Comparison of ENCODE assay signal across 23 cellular contexts in genomic region chr2:158127380-158127804, GRCh38. TPM values are rescaled to one million over a fixed set of nuclear protein-coding genes. Genes with fewer than 3 reads are reported as not detected.
DNase-seq lines count a peak whose midpoint lies in the region; ATAC-seq, FAIRE-seq and TF ChIP-seq lines count a peak whose summit lies in the region.
"Had no signal": no experiment of that assay in that cellular context is flagged by ENCODE, and none has a peak within 500 bp of the region (broad histone marks: within the 10 kb centered on the region; RNA-seq: fewer than 3 reads in every experiment).

No MANE protein-coding gene starts in this region.

- H3K9ac ChIP-seq in colonic mucosa (ENCODE audit: low read depth in 2 of 2, low read length in 2 of 2) = no peak overlapping the region
- H3K9ac ChIP-seq in liver (ENCODE audit: low read depth in 1 of 2, low read length in 2 of 2) = no peak overlapping the region
- H3K9ac ChIP-seq: BLaER1 treated with 17β-estradiol and CSF1 and Interleukin-3, amounts not matched to agents 10 nM and 100 nM had no signal

- ATAC-seq in A549 (no peak), HG03565 (IDR thresholded peaks at IDR 0.05; ENCODE audit: unreplicated experiment) (no peak)
- no peak for ATAC-seq in activated naive CD8-positive, alpha-beta T cell treated with anti-CD3 and anti-CD28 coated beads, Interleukin-2, amount 50 U/mL, for 24 hours
- ATAC-seq: HCT116 had no signal

- 0 out of 3 replicates have a peak overlapping the region, but pooled peaks have one; percentile 2 for H3K4me2 ChIP-seq in A549
- H3K4me2 ChIP-seq: BLaER1 treated with 17β-estradiol and CSF1 and Interleukin-3, amounts not matched to agents 10 nM and 100 nM; PC-9 had no signal

- DNase-seq in A549 (ENCODE audit: low read depth in 1 of 2, low spot score in 1 of 2) (no peak), colonic mucosa (no peak), activated gamma-delta T cell (lab: John Stamatoyannopoulos, UW) (no peak)
- no peak for DNase-seq in activated naive CD8-positive, alpha-beta T cell treated with anti-CD3 and anti-CD28 coated beads, Interleukin-2, amount 50 U/mL, for 24 hours
- DNase-seq: Caco-2; CD4-positive, alpha-beta memory T cell; DMS79; Karpas-422; MV-4-11; NCI-H187; PC-9; RPMI8226; SHP77 had no signal

- H3K4me1 ChIP-seq in A549 (peaks cover 45% of the 10 kb centered on the region), colonic mucosa (peaks cover 8% of the 10 kb centered on the region), liver (ENCODE audit: control insufficient read depth in 4 of 4, insufficient read depth in 4 of 4, low read length in 3 of 4) (peaks cover 9 to 61% (median 50%) of the 10 kb centered on the region in 4 donors)
- H3K4me1 ChIP-seq: BLaER1 treated with 17β-estradiol and CSF1 and Interleukin-3, amounts not matched to agents 10 nM and 100 nM had no signal

- POLR2A ChIA-PET in A549 (lab: Yijun Ruan, JAX) = no interaction called here

- no peak overlapping the region for H3K27ac Mint-ChIP-seq in activated naive CD8-positive, alpha-beta T cell treated with anti-CD3 and anti-CD28 coated beads, Interleukin-2, amount 50 U/mL, for 24 hours
- H3K27ac Mint-ChIP-seq: CD4-positive, alpha-beta memory T cell had no signal

- TF ChIP-seq RAD21 in A549 (conservative IDR thresholded peaks at IDR 0.05 in 1 of 2, IDR thresholded peaks at IDR 0.05 in 1 of 2) (no peak), liver (IDR thresholded peaks at IDR 0.05) (no peak)

- intact Hi-C loops in colonic mucosa (cut with DNase I) = no loop called here

- TF ChIP-seq CTCF in 22Rv1 (IDR thresholded peaks at IDR 0.05) = no peak
- no peak for TF ChIP-seq CTCF in A549 (IDR thresholded peaks at IDR 0.05)
- no peak for TF ChIP-seq CTCF in colonic mucosa (IDR thresholded peaks at IDR 0.05)
- no peak for TF ChIP-seq CTCF in liver (IDR thresholded peaks at IDR 0.05; ENCODE audit: low read depth, low read length, missing input control)

- CTCF ChIA-PET in A549 (lab: Yijun Ruan, JAX) = no interaction called here

- H3K9me3 Mint-ChIP-seq in activated naive CD8-positive, alpha-beta T cell treated with anti-CD3 and anti-CD28 coated beads, Interleukin-2, amount 50 U/mL, for 24 hours = no peaks in the 10 kb centered on the region
- H3K9me3 Mint-ChIP-seq: CD4-positive, alpha-beta memory T cell had no signal

- H3K4me3 ChIP-seq in A549 (no peak overlapping the region), colonic mucosa (no peak overlapping the region), liver (ENCODE audit: low read depth in 1 of 3, low read length in 3 of 3) (no peak overlapping the region)
- H3K4me3 ChIP-seq: BLaER1 treated with 17β-estradiol and CSF1 and Interleukin-3, amounts not matched to agents 10 nM and 100 nM; PC-9; SK-N-MC had no signal

- 21% methylated on average over 1 of the region's 1 CpG for WGBS in A549 (ENCODE audit: missing lambda C conversion rate)
- WGBS in liver = 27% methylated on average over 1 of the region's 1 CpG

- no peak for TF ChIP-seq EP300 in A549 (IDR thresholded peaks at IDR 0.05)

- peaks cover 7% of the 10 kb centered on the region for H3K27me3 Mint-ChIP-seq in activated naive CD8-positive, alpha-beta T cell treated with anti-CD3 and anti-CD28 coated beads, Interleukin-2, amount 50 U/mL, for 24 hours

- H3K27ac ChIP-seq in 22Rv1 (peak overlapping the region; percentile 65), A549 (no peak overlapping the region), colonic mucosa (peak overlapping the region; percentile 38), liver (ENCODE audit: low read depth in 1 of 2, low read length in 2 of 2) (peak overlapping the region; percentile 58 to 60)
- H3K27ac ChIP-seq: BLaER1 treated with 17β-estradiol and CSF1 and Interleukin-3, amounts not matched to agents 10 nM and 100 nM; PC-9; SK-N-MC had no signal

- no peak overlapping the region for H3K4me3 Mint-ChIP-seq in activated naive CD8-positive, alpha-beta T cell treated with anti-CD3 and anti-CD28 coated beads, Interleukin-2, amount 50 U/mL, for 24 hours
- H3K4me3 Mint-ChIP-seq: CD4-positive, alpha-beta memory T cell had no signal

- no peaks in the 10 kb centered on the region for H3K4me1 Mint-ChIP-seq in activated naive CD8-positive, alpha-beta T cell treated with anti-CD3 and anti-CD28 coated beads, Interleukin-2, amount 50 U/mL, for 24 hours
- H3K4me1 Mint-ChIP-seq: CD4-positive, alpha-beta memory T cell had no signal

- H3K27me3 ChIP-seq in colonic mucosa (no peaks in the 10 kb centered on the region), liver (ENCODE audit: control insufficient read depth in 4 of 4, insufficient read depth in 4 of 4, low read length in 3 of 4) (no peaks in the 10 kb centered on the region)
- H3K27me3 ChIP-seq: BLaER1 treated with 17β-estradiol and CSF1 and Interleukin-3, amounts not matched to agents 10 nM and 100 nM had no signal

- H3K36me3 Mint-ChIP-seq in activated naive CD8-positive, alpha-beta T cell treated with anti-CD3 and anti-CD28 coated beads, Interleukin-2, amount 50 U/mL, for 24 hours (ENCODE audit: low read depth) = no peaks in the 10 kb centered on the region
- H3K36me3 Mint-ChIP-seq: CD4-positive, alpha-beta memory T cell had no signal

- no peak for FAIRE-seq in A549 (lab: Jason Lieb, UNC)
- FAIRE-seq: GM19239, H1 had no signal

- no peaks in the 10 kb centered on the region for H3K9me3 ChIP-seq in A549
- H3K9me3 ChIP-seq in colonic mucosa = no peaks in the 10 kb centered on the region
- no peaks in the 10 kb centered on the region for H3K9me3 ChIP-seq in liver (ENCODE audit: control insufficient read depth in 4 of 4, low read length in 3 of 4)
- H3K9me3 ChIP-seq: BLaER1 treated with 17β-estradiol and CSF1 and Interleukin-3, amounts not matched to agents 10 nM and 100 nM had no signal

- H3K36me3 ChIP-seq in colonic mucosa = no peaks in the 10 kb centered on the region
- H3K36me3 ChIP-seq in liver (ENCODE audit: control insufficient read depth in 4 of 4, insufficient read depth in 3 of 4, low read depth in 1 of 4, low read length in 3 of 4) = no peaks in the 10 kb centered on the region
- H3K36me3 ChIP-seq: BLaER1 treated with 17β-estradiol and CSF1 and Interleukin-3, amounts not matched to agents 10 nM and 100 nM had no signal

- no peak for TF ChIP-seq POLR2A in A549 (IDR thresholded peaks at IDR 0.05; ENCODE audit: low read length)

TF ChIP-seq in A549, 52 proteins besides CTCF, POLR2A, EP300 and RAD21:
- no peak for TF ChIP-seq ELK1 (IDR thresholded peaks at IDR 0.05; ENCODE audit: low read depth, low read length)
- no peak for TF ChIP-seq CEBPB (IDR thresholded peaks at IDR 0.05)

TF ChIP-seq in liver, 16 proteins besides CTCF, POLR2A, EP300 and RAD21:
- TF ChIP-seq RXRA (IDR thresholded peaks at IDR 0.05) (peak in 1 of 2 donors; percentile 45), HNF4A (conservative IDR thresholded peaks at IDR 0.05) (peak; percentile 28 to 48), MAX (IDR thresholded peaks at IDR 0.05) (peak; percentile 11), FOXA1 (IDR thresholded peaks at IDR 0.05) (no peak), YY1 (IDR thresholded peaks at IDR 0.05) (no peak), SP1 (IDR thresholded peaks at IDR 0.05) (peak; percentile 51)

RNA-seq across cellular contexts. Expression of gene UPP2, which starts 25.7 kb away (rescaled TPM):
- polyA plus RNA-seq in A549 (2011; rRNA removed) (not detected in 2 replicates), A549 (2017; fragmentation: RNase III; extraction: RNeasy Plus Mini Kit Qiagen cat#74134 plus additional on column Dnase treatment) (not detected in 3 replicates), liver (1 to 10 TPM; 1.5 to 9.0 TPM)
- polyA plus RNA-seq in A549 (2012; cell fraction: cytosol; rRNA removed) = not detected in 2 replicates
- not detected in 2 replicates for polyA plus RNA-seq in A549 (2012; cell fraction: nucleus; rRNA removed)
- not detected in 2 replicates for polyA minus RNA-seq in A549 (2011; rRNA and poly(A)+ RNA removed)
- total RNA-seq in colonic mucosa (not detected), liver (1 to 10 TPM in 1 of 2 donors, under 1 TPM in 1; 0.51 to 1.2 TPM)
- total RNA-seq: Caco-2; CD4-positive, alpha-beta memory T cell; H1; M059J; NCI-H460; PC-9 had no signal
- polyA plus RNA-seq: CD4-positive, alpha-beta memory T cell; H1 had no signal

Comparison
In these comparisons a context has a peak if more than half of its experiments do, and no peak if none do; other contexts are left out.
1. H3K27ac ChIP-seq: peak in 22Rv1 (single experiment), colonic mucosa (single experiment) and liver (2 of 2); none in A549 (0 of 2).